In the genomic region with DNA sequence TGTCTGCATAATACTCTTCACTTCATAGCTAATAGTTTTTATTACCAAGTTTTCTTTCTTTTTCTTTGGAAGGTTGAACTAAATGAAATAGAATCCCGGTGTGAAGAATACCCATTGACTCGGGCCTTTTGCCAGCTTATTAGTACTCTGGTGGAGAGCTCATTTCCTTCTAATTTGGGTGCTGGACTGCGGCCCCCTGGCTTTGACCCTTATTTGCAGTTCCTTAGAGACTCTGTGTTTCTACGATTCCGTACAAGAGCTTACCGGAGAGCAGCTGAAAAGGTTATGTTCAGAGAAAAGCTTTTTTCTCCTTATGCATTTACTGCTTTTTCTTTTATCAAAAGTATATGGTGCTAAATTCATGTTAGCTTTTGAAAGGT, we compare ENCODE assay signal across 32 cellular contexts. TPM values are rescaled to one million over a fixed set of nuclear protein-coding genes. Genes with fewer than 3 reads are reported as not detected.
DNase-seq lines count a peak whose midpoint lies in the region; ATAC-seq, FAIRE-seq and TF ChIP-seq lines count a peak whose summit lies in the region.
"Had no signal": no experiment of that assay in that cellular context is flagged by ENCODE, and none has a peak within 500 bp of the region (broad histone marks: within the 10 kb centered on the region; RNA-seq: fewer than 3 reads in every experiment).

No MANE protein-coding gene starts in this region.

- H2AFZ ChIP-seq in ACC112 (ENCODE audit: low read length, unreplicated experiment) = peak overlapping the region; percentile 32
- H2AFZ ChIP-seq: GM23338 had no signal

- H3K36me3 ChIP-seq in ACC112 (ENCODE audit: insufficient read depth, low read length) = peaks cover 40% of the 10 kb centered on the region

- no peak for FAIRE-seq in RCC 7860 (lab: Jason Lieb, UNC)
- FAIRE-seq: D721Med, urothelium cell line had no signal

- H3K27me3 Mint-ChIP-seq in activated CD8-positive, alpha-beta T cell treated with anti-CD3 and anti-CD28 coated beads for 36 hours = no peaks in the 10 kb centered on the region
- H3K27me3 Mint-ChIP-seq: activated CD4-positive, alpha-beta memory T cell treated with anti-CD3 and anti-CD28 coated beads, Interleukin-2, amount 10 ng/mL, durations not matched to agents 7 days and 5 days; activated naive CD4-positive, alpha-beta T cell treated with anti-CD3 and anti-CD28 coated beads, Interleukin-2, amount 50 U/mL, for 24 hours; B cell; CD4-positive, alpha-beta memory T cell; dendritic cell treated with granulocyte-macrophage colony-stimulating factor and Interleukin-4, amounts not matched to agents 40 ng/mL and 50 ng/mL, for 4 days; stimulated activated naive B cell treated with anti-CD40 and anti-IgM and Interleukin-4, amounts not matched to agents 10 μg/mL and 1 μg/mL and 100 μg/mL, for 72 hours had no signal

- CTCF ChIA-PET in activated CD8-positive, alpha-beta T cell treated with anti-CD3 and anti-CD28 coated beads for 36 hours (lab: Charles Lee) = interaction anchor here (0.6 to 2.6 kb wide), 4 partner anchors 21 to 316 kb away, joined by 3 to 11 read pairs (median 3); no protein-coding TSS in a partner anchor

- H3K79me2 ChIP-seq in ACC112 (ENCODE audit: control insufficient read depth, insufficient read depth, low read length, unreplicated experiment) = no peaks in the 10 kb centered on the region

- peak overlapping the region; percentile 22 for H3K27ac ChIP-seq in ACC112 (ENCODE audit: low read depth, low read length)
- peak overlapping the region in 41 of 59 donors; percentile 1 to 88 (median 53) for H3K27ac ChIP-seq in dorsolateral prefrontal cortex
- H3K27ac ChIP-seq: cardiac muscle cell, foreskin keratinocyte, heart right ventricle, lower lobe of right lung, thoracic aorta had no signal

- peaks cover 29% of the 10 kb centered on the region for H3K4me1 ChIP-seq in ACC112 (ENCODE audit: control insufficient read depth, insufficient read depth, low read length, unreplicated experiment)
- H3K4me1 ChIP-seq: foreskin keratinocyte, heart right ventricle, lower lobe of right lung had no signal

- H3K4me3 Mint-ChIP-seq in activated CD8-positive, alpha-beta T cell treated with anti-CD3 and anti-CD28 coated beads for 36 hours = no peak overlapping the region
- H3K4me3 Mint-ChIP-seq: activated CD4-positive, alpha-beta memory T cell treated with anti-CD3 and anti-CD28 coated beads, Interleukin-2, amount 10 ng/mL, durations not matched to agents 7 days and 5 days; activated naive CD4-positive, alpha-beta T cell treated with anti-CD3 and anti-CD28 coated beads, Interleukin-2, amount 50 U/mL, for 24 hours; B cell; CD4-positive, alpha-beta memory T cell; dendritic cell treated with granulocyte-macrophage colony-stimulating factor and Interleukin-4, amounts not matched to agents 40 ng/mL and 50 ng/mL, for 4 days; endodermal cell; GM23338; nephron; stimulated activated naive B cell treated with anti-CD40 and anti-IgM and Interleukin-4, amounts not matched to agents 10 μg/mL and 1 μg/mL and 100 μg/mL, for 72 hours had no signal

- H3K27me3 ChIP-seq in ACC112 (ENCODE audit: insufficient read depth, low read length) (no peaks in the 10 kb centered on the region), dorsolateral prefrontal cortex (no peaks in the 10 kb centered on the region)
- H3K27me3 ChIP-seq: cardiac muscle cell, foreskin keratinocyte, heart right ventricle had no signal

- H3K36me3 Mint-ChIP-seq in activated CD8-positive, alpha-beta T cell treated with anti-CD3 and anti-CD28 coated beads for 36 hours (ENCODE audit: low read depth) = peaks cover 43% of the 10 kb centered on the region

- no peaks in the 10 kb centered on the region for H3K4me1 Mint-ChIP-seq in activated CD8-positive, alpha-beta T cell treated with anti-CD3 and anti-CD28 coated beads for 36 hours (ENCODE audit: low read depth)
- H3K4me1 Mint-ChIP-seq: activated CD4-positive, alpha-beta memory T cell treated with anti-CD3 and anti-CD28 coated beads, Interleukin-2, amount 10 ng/mL, durations not matched to agents 7 days and 5 days; activated naive CD4-positive, alpha-beta T cell treated with anti-CD3 and anti-CD28 coated beads, Interleukin-2, amount 50 U/mL, for 24 hours; B cell; CD4-positive, alpha-beta memory T cell; GM23338; nephron; stimulated activated naive B cell treated with anti-CD40 and anti-IgM and Interleukin-4, amounts not matched to agents 10 μg/mL and 1 μg/mL and 100 μg/mL, for 72 hours had no signal

- peak; percentile 52 for ATAC-seq in SK-N-SH treated with all-trans-retinoic acid at 6 μM for 48 hours
- no peak for ATAC-seq in HG03159 (IDR thresholded peaks at IDR 0.05; ENCODE audit: unreplicated experiment)
- ATAC-seq in activated CD8-positive, alpha-beta T cell treated with anti-CD3 and anti-CD28 coated beads for 36 hours = no peak
- ATAC-seq: foreskin keratinocyte, GM23338, heart right ventricle, lower lobe of right lung had no signal

- TF ChIP-seq CTCF in dorsolateral prefrontal cortex (IDR thresholded peaks at IDR 0.05 in 54 of 56, conservative IDR thresholded peaks at IDR 0.05 in 2 of 56; ENCODE audit: low read depth in 1 of 56, partially characterized antibody in 56 of 56) = no peak
- no peak for TF ChIP-seq CTCF in activated CD8-positive, alpha-beta T cell treated with anti-CD3 and anti-CD28 coated beads for 36 hours (IDR thresholded peaks at IDR 0.05)

- H3K4me3 ChIP-seq in ACC112 (ENCODE audit: low read depth, low read length) (peak overlapping the region; percentile 35), dorsolateral prefrontal cortex (peak overlapping the region in 3 of 59 donors; percentile 1 to 14 (median 5))
- H3K4me3 ChIP-seq: cardiac muscle cell, GM23338, heart right ventricle, lower lobe of right lung, thoracic aorta had no signal

- POLR2A ChIA-PET in activated CD8-positive, alpha-beta T cell treated with anti-CD3 and anti-CD28 coated beads for 36 hours (lab: Charles Lee) = interaction anchor here (1.0 kb wide), 1 partner anchor 23 kb away, joined by 3 read pairs; no protein-coding TSS in a partner anchor

- H3K27ac Mint-ChIP-seq in activated CD8-positive, alpha-beta T cell treated with anti-CD3 and anti-CD28 coated beads for 36 hours = no peak overlapping the region
- H3K27ac Mint-ChIP-seq: activated CD4-positive, alpha-beta memory T cell treated with anti-CD3 and anti-CD28 coated beads, Interleukin-2, amount 10 ng/mL, durations not matched to agents 7 days and 5 days; activated naive CD4-positive, alpha-beta T cell treated with anti-CD3 and anti-CD28 coated beads, Interleukin-2, amount 50 U/mL, for 24 hours; activated T-helper 2 cell treated with anti-CD3 and anti-CD28 coated beads, Interferon-gamma antibody, Interleukin-2, Interleukin-4, amounts not matched to agents 10 μg/mL and 5 μg/mL and 100 μg/mL, durations not matched to agents 14 hours and 24 hours and 36 hours; B cell; CD4-positive, alpha-beta memory T cell; dendritic cell treated with granulocyte-macrophage colony-stimulating factor and Interleukin-4, amounts not matched to agents 40 ng/mL and 50 ng/mL, for 4 days; endodermal cell; GM23338; nephron; stimulated activated naive B cell treated with anti-CD40 and anti-IgM and Interleukin-4, amounts not matched to agents 10 μg/mL and 1 μg/mL and 100 μg/mL, for 72 hours had no signal

- no peaks in the 10 kb centered on the region for H3K9me3 Mint-ChIP-seq in activated CD8-positive, alpha-beta T cell treated with anti-CD3 and anti-CD28 coated beads for 36 hours
- H3K9me3 Mint-ChIP-seq: activated CD4-positive, alpha-beta memory T cell treated with anti-CD3 and anti-CD28 coated beads, Interleukin-2, amount 10 ng/mL, durations not matched to agents 7 days and 5 days; activated naive CD4-positive, alpha-beta T cell treated with anti-CD3 and anti-CD28 coated beads, Interleukin-2, amount 50 U/mL, for 24 hours; activated T-helper 2 cell treated with anti-CD3 and anti-CD28 coated beads, Interferon-gamma antibody, Interleukin-2, Interleukin-4, amounts not matched to agents 10 μg/mL and 5 μg/mL and 100 μg/mL, durations not matched to agents 14 hours and 24 hours and 36 hours; CD4-positive, alpha-beta memory T cell; dendritic cell treated with granulocyte-macrophage colony-stimulating factor and Interleukin-4, amounts not matched to agents 40 ng/mL and 50 ng/mL, for 4 days; endodermal cell; GM23338; nephron; stimulated activated naive B cell treated with anti-CD40 and anti-IgM and Interleukin-4, amounts not matched to agents 10 μg/mL and 1 μg/mL and 100 μg/mL, for 72 hours had no signal

- intact Hi-C loops in dorsolateral prefrontal cortex (cut with DNase I) = no loop called here
- intact Hi-C loops in activated CD8-positive, alpha-beta T cell treated with anti-CD3 and anti-CD28 coated beads for 36 hours (cut with micrococcal nuclease) = no loop called here

- DNase-seq in dorsolateral prefrontal cortex (peak in 3 of 10 donors; percentile 34 to 51 (median 41)), midbrain (lab: John Stamatoyannopoulos, UW) (peak; percentile 52), NCI-H187 treated with DMSO at 0.1 percent for 48 hours (lab: John Stamatoyannopoulos, UW) (no peak), RCC 7860 (ENCODE audit: low spot score) (no peak)
- DNase-seq in activated CD8-positive, alpha-beta T cell treated with anti-CD3 and anti-CD28 coated beads for 36 hours = no peak
- DNase-seq: activated CD4-positive, alpha-beta memory T cell treated with anti-CD3 and anti-CD28 coated beads, Interleukin-2, amount 10 ng/mL, durations not matched to agents 7 days and 5 days; activated CD4-positive, alpha-beta T cell treated with anti-CD3 and anti-CD28 coated beads for 1 hour; CD4-positive, alpha-beta memory T cell; endodermal cell; foreskin keratinocyte; heart right ventricle; kidney glomerular epithelial cell; lower lobe of right lung; NCI-H1694 treated with DMSO at 0.1 percent for 48 hours; NCI-H2171; NCI-H524 treated with DMSO at 0.1 percent for 48 hours; NK-92 treated with Interleukin-12 subunit alpha and Interleukin-12 subunit beta, amount 100 ng/mL, for 24 hours; retina; stimulated activated naive B cell treated with anti-CD40 and anti-IgM and Interleukin-4, amounts not matched to agents 10 μg/mL and 1 μg/mL and 100 μg/mL, for 72 hours had no signal

TF ChIP-seq in SK-N-SH treated with all-trans-retinoic acid at 6 μM for 48 hours, 23 proteins besides CTCF, POLR2A, EP300 and RAD21 (continues in another document):
- TF ChIP-seq ZFP3 (CRISPR knock-in tag; IDR thresholded peaks at IDR 0.05) = no peak
- no peak for TF ChIP-seq RARB (CRISPR knock-in tag; IDR thresholded peaks at IDR 0.05)
- no peak for TF ChIP-seq ZNF565 (CRISPR knock-in tag; conservative IDR thresholded peaks at IDR 0.05; ENCODE audit: low read depth)
- no peak for TF ChIP-seq TCF4 (CRISPR knock-in tag; IDR thresholded peaks at IDR 0.05; ENCODE audit: borderline replicate concordance)
- TF ChIP-seq GLIS3 (CRISPR knock-in tag; IDR thresholded peaks at IDR 0.05) = no peak

RNA-seq across cellular contexts. Expression of a gene that starts 40.2 kb away (rescaled TPM):
- 10 to 100 TPM; 24.1 to 53.2 (median 37.1) TPM for total RNA-seq in dorsolateral prefrontal cortex
- total RNA-seq in activated CD8-positive, alpha-beta T cell treated with anti-CD3 and anti-CD28 coated beads for 36 hours = 100 to 1,000 TPM; 140 to 145 TPM
